1 cellular context compared by ENCODE assay signal in genomic region chr9:97385626-97386264, GRCh38.
TF ChIP-seq lines count a peak whose summit lies in the region.

No MANE protein-coding gene starts in this region.

TF ChIP-seq in HepG2, 621 proteins besides CTCF, POLR2A, EP300 and RAD21:
- TF ChIP-seq TFE3 (CRISPR knock-in tag; IDR thresholded peaks at IDR 0.05), result no peak
- TF ChIP-seq ZMAT5 (CRISPR knock-in tag; IDR thresholded peaks at IDR 0.05; ENCODE audit: borderline replicate concordance, low read depth), result no peak
- TF ChIP-seq ZMYM3 (CRISPR knock-in tag; IDR thresholded peaks at IDR 0.05), result peak; percentile 65
- no peak for TF ChIP-seq NONO (IDR thresholded peaks at IDR 0.05)
- 0 out of 2 replicates have a peak, but pooled peaks have one; percentile 5 for TF ChIP-seq NONO (CRISPR knock-in tag; conservative IDR thresholded peaks at IDR 0.05)
- no peak for TF ChIP-seq TCF7 (IDR thresholded peaks at IDR 0.05; ENCODE audit: low read depth)
- TF ChIP-seq ZFP36L1 (CRISPR knock-in tag; IDR thresholded peaks at IDR 0.05), result no peak
- TF ChIP-seq ADNP (CRISPR knock-in tag; IDR thresholded peaks at IDR 0.05), result peak; percentile 52
- TF ChIP-seq NR2F1 (CRISPR knock-in tag; IDR thresholded peaks at IDR 0.05), result no peak
- TF ChIP-seq NFIC (IDR thresholded peaks at IDR 0.05; ENCODE audit: low read length), result no peak
- TF ChIP-seq, protein P1, sequence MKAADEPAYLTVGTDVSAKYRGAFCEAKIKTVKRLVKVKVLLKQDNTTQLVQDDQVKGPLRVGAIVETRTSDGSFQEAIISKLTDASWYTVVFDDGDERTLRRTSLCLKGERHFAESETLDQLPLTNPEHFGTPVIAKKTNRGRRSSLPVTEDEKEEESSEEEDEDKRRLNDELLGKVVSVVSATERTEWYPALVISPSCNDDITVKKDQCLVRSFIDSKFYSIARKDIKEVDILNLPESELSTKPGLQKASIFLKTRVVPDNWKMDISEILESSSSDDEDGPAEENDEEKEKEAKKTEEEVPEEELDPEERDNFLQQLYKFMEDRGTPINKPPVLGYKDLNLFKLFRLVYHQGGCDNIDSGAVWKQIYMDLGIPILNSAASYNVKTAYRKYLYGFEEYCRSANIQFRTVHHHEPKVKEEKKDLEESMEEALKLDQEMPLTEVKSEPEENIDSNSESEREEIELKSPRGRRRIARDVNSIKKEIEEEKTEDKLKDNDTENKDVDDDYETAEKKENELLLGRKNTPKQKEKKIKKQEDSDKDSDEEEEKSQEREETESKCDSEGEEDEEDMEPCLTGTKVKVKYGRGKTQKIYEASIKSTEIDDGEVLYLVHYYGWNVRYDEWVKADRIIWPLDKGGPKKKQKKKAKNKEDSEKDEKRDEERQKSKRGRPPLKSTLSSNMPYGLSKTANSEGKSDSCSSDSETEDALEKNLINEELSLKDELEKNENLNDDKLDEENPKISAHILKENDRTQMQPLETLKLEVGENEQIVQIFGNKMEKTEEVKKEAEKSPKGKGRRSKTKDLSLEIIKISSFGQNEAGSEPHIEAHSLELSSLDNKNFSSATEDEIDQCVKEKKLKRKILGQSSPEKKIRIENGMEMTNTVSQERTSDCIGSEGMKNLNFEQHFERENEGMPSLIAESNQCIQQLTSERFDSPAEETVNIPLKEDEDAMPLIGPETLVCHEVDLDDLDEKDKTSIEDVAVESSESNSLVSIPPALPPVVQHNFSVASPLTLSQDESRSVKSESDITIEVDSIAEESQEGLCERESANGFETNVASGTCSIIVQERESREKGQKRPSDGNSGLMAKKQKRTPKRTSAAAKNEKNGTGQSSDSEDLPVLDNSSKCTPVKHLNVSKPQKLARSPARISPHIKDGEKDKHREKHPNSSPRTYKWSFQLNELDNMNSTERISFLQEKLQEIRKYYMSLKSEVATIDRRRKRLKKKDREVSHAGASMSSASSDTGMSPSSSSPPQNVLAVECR (CRISPR knock-in tag; IDR thresholded peaks at IDR 0.05; ENCODE audit: borderline replicate concordance), result peak; percentile 21; the same call in 1 of the 2 replicates
- TF ChIP-seq KDM6A (CRISPR knock-in tag; IDR thresholded peaks at IDR 0.05; ENCODE audit: low read depth), result no peak
- TF ChIP-seq ZNF629 (CRISPR knock-in tag; conservative IDR thresholded peaks at IDR 0.05), result peak; percentile 94
- no peak for TF ChIP-seq ZMYM2 (CRISPR knock-in tag; IDR thresholded peaks at IDR 0.05)
- TF ChIP-seq, protein P2, sequence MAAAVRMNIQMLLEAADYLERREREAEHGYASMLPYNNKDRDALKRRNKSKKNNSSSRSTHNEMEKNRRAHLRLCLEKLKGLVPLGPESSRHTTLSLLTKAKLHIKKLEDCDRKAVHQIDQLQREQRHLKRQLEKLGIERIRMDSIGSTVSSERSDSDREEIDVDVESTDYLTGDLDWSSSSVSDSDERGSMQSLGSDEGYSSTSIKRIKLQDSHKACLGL (CRISPR knock-in tag; IDR thresholded peaks at IDR 0.05), result 0 out of 2 replicates have a peak, but pooled peaks have one; percentile 20
- TF ChIP-seq, protein P3, sequence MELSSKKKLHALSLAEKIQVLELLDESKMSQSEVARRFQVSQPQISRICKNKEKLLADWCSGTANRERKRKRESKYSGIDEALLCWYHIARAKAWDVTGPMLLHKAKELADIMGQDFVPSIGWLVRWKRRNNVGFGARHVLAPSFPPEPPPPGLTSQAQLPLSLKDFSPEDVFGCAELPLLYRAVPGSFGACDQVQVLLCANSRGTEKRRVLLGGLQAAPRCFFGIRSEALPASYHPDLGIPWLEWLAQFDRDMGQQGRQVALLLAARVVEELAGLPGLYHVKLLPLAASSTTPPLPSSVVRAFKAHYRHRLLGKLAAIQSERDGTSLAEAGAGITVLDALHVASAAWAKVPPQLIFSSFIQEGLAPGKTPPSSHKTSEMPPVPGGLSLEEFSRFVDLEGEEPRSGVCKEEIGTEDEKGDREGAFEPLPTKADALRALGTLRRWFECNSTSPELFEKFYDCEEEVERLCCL (CRISPR knock-in tag; IDR thresholded peaks at IDR 0.05; ENCODE audit: borderline replicate concordance), result no peak
- no peak for TF ChIP-seq RNF2 (conservative IDR thresholded peaks at IDR 0.05; ENCODE audit: low read depth)
- peak; percentile 24; the same call in 1 of the 2 replicates for TF ChIP-seq SP2 (CRISPR knock-in tag; IDR thresholded peaks at IDR 0.05)
- TF ChIP-seq MAFG (CRISPR knock-in tag; IDR thresholded peaks at IDR 0.05), result no peak
- TF ChIP-seq PATZ1 (CRISPR knock-in tag; IDR thresholded peaks at IDR 0.05), result no peak
- no peak for TF ChIP-seq ZNF33A (CRISPR knock-in tag; IDR thresholded peaks at IDR 0.05; ENCODE audit: borderline replicate concordance)
- no peak for TF ChIP-seq SMARCC2 (IDR thresholded peaks at IDR 0.05)
- TF ChIP-seq NR2C2 (CRISPR knock-in tag; IDR thresholded peaks at IDR 0.05; ENCODE audit: borderline replicate concordance), result no peak
- 0 out of 2 replicates have a peak, but pooled peaks have one; percentile 37 for TF ChIP-seq SRY (CRISPR knock-in tag; IDR thresholded peaks at IDR 0.05)
- TF ChIP-seq HNRNPLL (IDR thresholded peaks at IDR 0.05; ENCODE audit: low read depth, low read length, poor library complexity, severe bottlenecking), result no peak
- TF ChIP-seq, protein P4, sequence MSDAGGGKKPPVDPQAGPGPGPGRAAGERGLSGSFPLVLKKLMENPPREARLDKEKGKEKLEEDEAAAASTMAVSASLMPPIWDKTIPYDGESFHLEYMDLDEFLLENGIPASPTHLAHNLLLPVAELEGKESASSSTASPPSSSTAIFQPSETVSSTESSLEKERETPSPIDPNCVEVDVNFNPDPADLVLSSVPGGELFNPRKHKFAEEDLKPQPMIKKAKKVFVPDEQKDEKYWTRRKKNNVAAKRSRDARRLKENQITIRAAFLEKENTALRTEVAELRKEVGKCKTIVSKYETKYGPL (CRISPR knock-in tag; IDR thresholded peaks at IDR 0.05), result no peak
- TF ChIP-seq ZNF704 (CRISPR knock-in tag; IDR thresholded peaks at IDR 0.05; ENCODE audit: borderline replicate concordance), result no peak
- no peak for TF ChIP-seq ZNF263 (CRISPR knock-in tag; IDR thresholded peaks at IDR 0.05)
- no peak for TF ChIP-seq ZBTB1 (CRISPR knock-in tag; IDR thresholded peaks at IDR 0.05; ENCODE audit: borderline replicate concordance)
- no peak for TF ChIP-seq HOXA5 (CRISPR knock-in tag; IDR thresholded peaks at IDR 0.05)
- TF ChIP-seq NR1H2 (CRISPR knock-in tag; IDR thresholded peaks at IDR 0.05; ENCODE audit: borderline replicate concordance, low read depth), result no peak
- TF ChIP-seq ATF1 (CRISPR knock-in tag; IDR thresholded peaks at IDR 0.05), result no peak
- TF ChIP-seq NFE2 (CRISPR knock-in tag; IDR thresholded peaks at IDR 0.05), result no peak
- no peak for TF ChIP-seq ATF7-NPFF (CRISPR knock-in tag; IDR thresholded peaks at IDR 0.05; ENCODE audit: low read depth)
